ENCODE assay signal across 15 cellular contexts in genomic region chr14:63673255-63673654, GRCh38. TPM values are rescaled to one million over a fixed set of nuclear protein-coding genes. Genes with fewer than 3 reads are reported as not detected.
DNase-seq lines count a peak whose midpoint lies in the region; ATAC-seq, FAIRE-seq and TF ChIP-seq lines count a peak whose summit lies in the region.
"Had no signal": no experiment of that assay in that cellular context is flagged by ENCODE, and none has a peak within 500 bp of the region (broad histone marks: within the 10 kb centered on the region; RNA-seq: fewer than 3 reads in every experiment).

No MANE protein-coding gene starts in this region.

- RAD21 ChIA-PET in GM12878 (lab: Charles Lee; ENCODE audit: unreplicated experiment), result interaction anchor here (0.7 to 1.4 kb wide), 4 partner anchors 23 to 52 kb away, joined by 3 to 4 read pairs (median 4); no protein-coding TSS in a partner anchor

- H3K36me3 ChIP-seq in HEK293 (ENCODE audit: control insufficient read depth in 2 of 2, insufficient read depth in 1 of 2, low read length in 2 of 2) (no peaks in the 10 kb centered on the region), GM12878 (ENCODE audit: control insufficient read depth in 2 of 2, insufficient read depth in 2 of 2, low read length in 1 of 2) (no peaks in the 10 kb centered on the region; a peak in 1 of 4 replicates)

- H2AFZ ChIP-seq in GM12878 (ENCODE audit: control insufficient read depth, low read depth, low read length), result no peak overlapping the region

- 81% methylated on average over 5 of the region's 5 CpGs for WGBS in A549 (ENCODE audit: missing lambda C conversion rate)
- 76% methylated on average over 5 of the region's 5 CpGs for WGBS in GM12878 (ENCODE audit: insufficient coverage, insufficient replicate concordance, low lambda C conversion rate, missing lambda C conversion rate)

- CTCF ChIA-PET in A549 (lab: Yijun Ruan, JAX) (interaction anchor here (0.9 kb wide), 1 partner anchor 97 kb away, joined by 3 read pairs; no protein-coding TSS in a partner anchor), HEK293 (lab: Yijun Ruan, JAX) (no interaction called here), GM12878 (lab: Yijun Ruan, JAX) (interaction anchor here (0.7 to 0.8 kb wide), 2 partner anchors 28 to 40 kb away, joined by 3 read pairs; no protein-coding TSS in a partner anchor)

- no peak for TF ChIP-seq POLR2A in A549 (IDR thresholded peaks at IDR 0.05; ENCODE audit: low read length)
- TF ChIP-seq POLR2A in GM12878 (IDR thresholded peaks at IDR 0.05; ENCODE audit: low read depth, low read length), result no peak

- H3K27ac ChIP-seq in A549 (no peak overlapping the region), HEK293 (ENCODE audit: extremely low read depth, low read depth, low read length) (no peak overlapping the region), GM12878 (ENCODE audit: control insufficient read depth, insufficient read depth) (no peak overlapping the region)
- H3K27ac ChIP-seq: HL-60 had no signal

- intact Hi-C loops in GM12878 (cut with micrococcal nuclease; ENCODE audit: unreplicated experiment), result no loop called here

- TF ChIP-seq RAD21 in A549 (conservative IDR thresholded peaks at IDR 0.05 in 1 of 2, IDR thresholded peaks at IDR 0.05 in 1 of 2) (no peak), GM12878 (IDR thresholded peaks at IDR 0.05; ENCODE audit: insufficient read depth, low read depth, low read length) (no peak)

- H4K20me1 ChIP-seq in GM12878 (ENCODE audit: control insufficient read depth, insufficient read depth), result no peaks in the 10 kb centered on the region

- no TSS peak for BruUV-seq in GM12878 (replicated peaks; lab: Mats Ljungman, UMichigan)

- H3K27me3 Mint-ChIP-seq in nephron (ENCODE audit: low read depth), result no peaks in the 10 kb centered on the region
- H3K27me3 Mint-ChIP-seq: B cell; CD4-positive, alpha-beta T cell had no signal

- TF ChIP-seq CTCF in A549 (IDR thresholded peaks at IDR 0.05) (no peak), HEK293 (tag by site-specific recombination; IDR thresholded peaks at IDR 0.05) (no peak), GM12878 (IDR thresholded peaks at IDR 0.05 in 2 of 3, conservative IDR thresholded peaks at IDR 0.05 in 1 of 3; ENCODE audit: control insufficient read depth in 2 of 3, extremely low read depth in 1 of 3, insufficient read depth in 1 of 3, low read depth in 3 of 3, low read length in 3 of 3) (no peak), nephron (IDR thresholded peaks at IDR 0.05; ENCODE audit: unreplicated experiment in 3 of 3) (no peak)

- no peak for TF ChIP-seq EP300 in A549 (IDR thresholded peaks at IDR 0.05)
- no peak for TF ChIP-seq EP300 in GM12878 (IDR thresholded peaks at IDR 0.05; ENCODE audit: borderline replicate concordance in 1 of 2, control insufficient read depth in 1 of 2, low read depth in 2 of 2, low read length in 2 of 2)

- H3K9me3 Mint-ChIP-seq in nephron, result no peaks in the 10 kb centered on the region
- H3K9me3 Mint-ChIP-seq: CD4-positive, alpha-beta T cell had no signal

- peaks cover 11% of the 10 kb centered on the region for H3K4me1 Mint-ChIP-seq in nephron
- H3K4me1 Mint-ChIP-seq: B cell had no signal

- SMC1A ChIA-PET in GM12878 (lab: Charles Lee; ENCODE audit: uncharacterized antibody, unreplicated experiment), result interaction anchor here (0.9 to 2.1 kb wide), 5 partner anchors 25 to 96 kb away, joined by 3 to 10 read pairs (median 4); partner anchors contain the start of gene WDR89

- no peak for ATAC-seq in A549
- ATAC-seq in GM12878, result no peak
- no peak for ATAC-seq in GM19395 (IDR thresholded peaks at IDR 0.05; ENCODE audit: unreplicated experiment)
- ATAC-seq in GM21786 (IDR thresholded peaks at IDR 0.05; ENCODE audit: unreplicated experiment), result no peak
- ATAC-seq: HCT116 had no signal

- H3K4me1 ChIP-seq in A549, result peaks cover 27% of the 10 kb centered on the region; the same call in 2 of the 3 replicates
- peaks cover 19% of the 10 kb centered on the region for H3K4me1 ChIP-seq in HEK293 (ENCODE audit: control insufficient read depth, insufficient read depth, low read length)
- H3K4me1 ChIP-seq in GM12878 (ENCODE audit: control insufficient read depth, insufficient read depth, low read length), result no peaks in the 10 kb centered on the region

- POLR2A ChIA-PET in A549 (lab: Yijun Ruan, JAX) (no interaction called here), HEK293 (lab: Yijun Ruan, JAX) (no interaction called here), GM12878 (lab: Charles Lee) (no interaction called here)

- no peak overlapping the region for H3K4me2 ChIP-seq in A549
- H3K4me2 ChIP-seq in GM12878 (ENCODE audit: control insufficient read depth, insufficient read depth), result no peak overlapping the region

- in situ Hi-C loops in GM12878 (cut with MboI), result no loop called here

- peaks cover 8% of the 10 kb centered on the region for H3K36me3 Mint-ChIP-seq in nephron (ENCODE audit: low read depth)

- H3K27me3 ChIP-seq in GM12878 (replicated peaks in 1 of 2; ENCODE audit: control insufficient read depth in 2 of 2, insufficient read depth in 2 of 2, low read length in 1 of 2), result no peaks in the 10 kb centered on the region

- peak overlapping the region; percentile 37 to 86 (median 74) for H3K27ac Mint-ChIP-seq in nephron
- H3K27ac Mint-ChIP-seq: B cell; CD4-positive, alpha-beta T cell had no signal

- H3K79me2 ChIP-seq in GM12878 (ENCODE audit: control insufficient read depth, insufficient read depth, low read length), result no peaks in the 10 kb centered on the region

- FAIRE-seq in A549 (lab: Jason Lieb, UNC) (peak; percentile 28), GM12878 (lab: Jason Lieb, UNC) (no peak)
- FAIRE-seq: GM12892 had no signal

- no peak overlapping the region for H3K4me3 Mint-ChIP-seq in nephron
- H3K4me3 Mint-ChIP-seq: B cell; CD4-positive, alpha-beta T cell had no signal

- no peaks in the 10 kb centered on the region for H3K9me3 ChIP-seq in A549
- H3K9me3 ChIP-seq in HEK293 (ENCODE audit: control insufficient read depth, insufficient read depth, low read depth, low read length), result no peaks in the 10 kb centered on the region
- H3K9me3 ChIP-seq in GM12878 (replicated peaks; ENCODE audit: control insufficient read depth, insufficient read depth, low read length), result no peaks in the 10 kb centered on the region

- H3K4me3 ChIP-seq in A549 (no peak overlapping the region), HEK293 (ENCODE audit: low read depth, low read length) (no peak overlapping the region), GM12878 (no peak overlapping the region)

- H3K9ac ChIP-seq in GM12878 (ENCODE audit: control insufficient read depth, insufficient read depth, low read length), result no peak overlapping the region

- DNase-seq in A549 (ENCODE audit: low read depth in 1 of 2, low spot score in 1 of 2) (no peak), GM12878 (ENCODE audit: low read depth, low spot score) (no peak)
- DNase-seq in activated CD4-positive, alpha-beta T cell treated with anti-CD3 and anti-CD28 coated beads for 1 hour, result no peak
- DNase-seq: C1 segment of cervical spinal cord; CD4-positive, alpha-beta T cell; DMS79; KBM-7 had no signal

RNA-seq across cellular contexts. Expression of gene WDR89, which starts 31.6 kb away (rescaled TPM):
- polyA plus RNA-seq in A549 (2011; rRNA removed), result 15.7 and 20.9 TPM in 2 replicates
- 2.6 and 3.2 TPM in 2 replicates for polyA plus RNA-seq in A549 (2012; cell fraction: cytosol; rRNA removed)
- polyA plus RNA-seq in A549 (2012; cell fraction: nucleus; rRNA removed), result 1.2 and 2.0 TPM in 2 replicates
- polyA plus RNA-seq in A549 (2017; fragmentation: RNase III; extraction: RNeasy Plus Mini Kit Qiagen cat#74134 plus additional on column Dnase treatment), result 13.9 to 15.1 TPM (median 15.1 TPM) in 3 replicates
- 8.9 and 9.6 TPM in 2 replicates for polyA minus RNA-seq in A549 (2011; rRNA and poly(A)+ RNA removed)
- total RNA-seq in GM12878 (2013; cell fraction: nucleolus; rRNA removed), result 21.3 and 21.7 TPM in 2 replicates
- 12.5 and 17.5 TPM in 2 replicates for total RNA-seq in GM12878 (2014; rRNA removed)
- total RNA-seq in GM12878 (2014; rRNA removed; fragmentation: Illumina TruSeq; extraction: Trizol), result 20.5 and 21.7 TPM in 2 replicates
- 17.0 and 17.4 TPM in 2 replicates for total RNA-seq in GM12878 (2021)
- 4.6 TPM for polyA plus RNA-seq in GM12878 (2011; ENCODE audit: low read depth)
- polyA plus RNA-seq in GM12878 (2011; rRNA removed), result 25.5 and 44.6 TPM in 2 replicates
- polyA plus RNA-seq in GM12878 (2011; cell fraction: cytosol; rRNA removed), result 6.1 and 8.3 TPM in 2 replicates
- 7.9 TPM in 2 replicates for polyA plus RNA-seq in GM12878 (2011; cell fraction: nucleus; rRNA removed)
- polyA plus RNA-seq in GM12878 (2012), result 6.9 and 14.3 TPM in 2 replicates
- 16.0 and 20.8 TPM in 2 replicates for polyA plus RNA-seq in GM12878 (2014; fragmentation: Illumina TruSeq; extraction: Trizol)
- 10 to 100 TPM; 17.3 to 17.6 TPM for polyA plus RNA-seq in GM12878 (2014; fragmentation: Nextera tagmentation; extraction: Ambion mirVana)
- 10.8 and 11.8 TPM in 2 replicates for polyA plus RNA-seq in GM12878 (2014; rRNA removed)
- 10 to 100 TPM; 20.7 to 25.7 TPM for polyA plus RNA-seq in GM12878 (2016; fragmentation: Nextera tagmentation; extraction: Ambion mirVana)
- 18.1 and 40.5 TPM in 2 replicates for polyA minus RNA-seq in GM12878 (2011; rRNA and poly(A)+ RNA removed)
- 7.6 and 11.0 TPM in 2 replicates for polyA minus RNA-seq in GM12878 (2011; cell fraction: cytosol; rRNA and poly(A)+ RNA removed)
- 4.1 and 5.5 TPM in 2 replicates for polyA minus RNA-seq in GM12878 (2011; cell fraction: nucleus; rRNA and poly(A)+ RNA removed)

RNA-seq across cellular contexts. Expression of gene SGPP1, which starts 54.6 kb away (rescaled TPM):
- polyA plus RNA-seq in A549 (2011; rRNA removed) (18.9 and 28.2 TPM in 2 replicates), A549 (2017; fragmentation: RNase III; extraction: RNeasy Plus Mini Kit Qiagen cat#74134 plus additional on column Dnase treatment) (14.2 to 16.1 TPM (median 14.9 TPM) in 3 replicates), GM12878 (2011; rRNA removed) (26.5 and 35.4 TPM in 2 replicates), GM12878 (2014; fragmentation: Illumina TruSeq; extraction: Trizol) (25.2 and 36.7 TPM in 2 replicates), GM12878 (2014; fragmentation: Nextera tagmentation; extraction: Ambion mirVana) (10 to 100 TPM in 1 of 2 experiments, 1 to 10 TPM in 1; 8.8 to 17.1 TPM), GM12878 (2014; rRNA removed) (18.5 and 21.2 TPM in 2 replicates), GM12878 (2016; fragmentation: Nextera tagmentation; extraction: Ambion mirVana) (10 to 100 TPM in 1 of 2 experiments, 1 to 10 TPM in 1; 3.5 to 34.4 TPM)
- polyA plus RNA-seq in A549 (2012; cell fraction: cytosol; rRNA removed), result 7.8 and 10.6 TPM in 2 replicates
- polyA plus RNA-seq in A549 (2012; cell fraction: nucleus; rRNA removed), result 8.7 and 9.5 TPM in 2 replicates
- 7.1 and 8.6 TPM in 2 replicates for polyA minus RNA-seq in A549 (2011; rRNA and poly(A)+ RNA removed)
- 48.4 and 48.5 TPM in 2 replicates for total RNA-seq in GM12878 (2013; cell fraction: nucleolus; rRNA removed)
- total RNA-seq in GM12878 (2014; rRNA removed) (37.7 and 45.0 TPM in 2 replicates), GM12878 (2014; rRNA removed; fragmentation: Illumina TruSeq; extraction: Trizol) (25.8 and 28.4 TPM in 2 replicates), GM12878 (2021) (25.8 and 27.5 TPM in 2 replicates)
- 6.7 TPM for polyA plus RNA-seq in GM12878 (2011; ENCODE audit: low read depth)
- 11.2 and 13.2 TPM in 2 replicates for polyA plus RNA-seq in GM12878 (2011; cell fraction: cytosol; rRNA removed)
- polyA plus RNA-seq in GM12878 (2011; cell fraction: nucleus; rRNA removed), result 9.9 and 11.4 TPM in 2 replicates
- polyA plus RNA-seq in GM12878 (2012), result 17.1 and 18.3 TPM in 2 replicates
- polyA minus RNA-seq in GM12878 (2011; rRNA and poly(A)+ RNA removed), result 10.2 and 12.0 TPM in 2 replicates
- polyA minus RNA-seq in GM12878 (2011; cell fraction: cytosol; rRNA and poly(A)+ RNA removed), result 6.1 and 7.0 TPM in 2 replicates
- 8.8 and 17.2 TPM in 2 replicates for polyA minus RNA-seq in GM12878 (2011; cell fraction: nucleus; rRNA and poly(A)+ RNA removed)
